27 cellular contexts compared by ENCODE assay signal in genomic region chr2:175976758-175977157, GRCh38. TPM values are rescaled to one million over a fixed set of nuclear protein-coding genes. Genes with fewer than 3 reads are reported as not detected.
A peak's percentile ranks its signal among the peaks of the same experiment; 100 is the strongest.
DNase-seq lines count a peak whose midpoint lies in the region; ATAC-seq and TF ChIP-seq lines count a peak whose summit lies in the region.
"Had no signal": no experiment of that assay in that cellular context is flagged by ENCODE, and none has a peak within 500 bp of the region (broad histone marks: within the 10 kb centered on the region; RNA-seq: fewer than 3 reads in every experiment).

No MANE protein-coding gene starts in this region.

- CTCF ChIA-PET in PC-3 (lab: Charles Lee): no interaction called here
- CTCF ChIA-PET in activated naive CD4-positive, alpha-beta T cell treated with anti-CD3 and anti-CD28 coated beads for 36 hours (lab: Charles Lee): no interaction called here

- H3K27me3 ChIP-seq in PC-3 (ENCODE audit: low read length) (no peaks in the 10 kb centered on the region), fibroblast of lung (ENCODE audit: control insufficient read depth, insufficient read depth, low read length) (no peaks in the 10 kb centered on the region)
- H3K27me3 ChIP-seq: gastrocnemius medialis, hepatocyte, sigmoid colon had no signal

- no peaks in the 10 kb centered on the region for H3K27me3 Mint-ChIP-seq in activated naive CD4-positive, alpha-beta T cell treated with anti-CD3 and anti-CD28 coated beads for 36 hours (ENCODE audit: low read depth)
- H3K27me3 Mint-ChIP-seq: activated CD4-positive, alpha-beta T cell treated with anti-CD3 and anti-CD28 coated beads, Interleukin-2, amount 10 ng/mL, durations not matched to agents 24 days and 14 days; progenitor cell of endocrine pancreas; stimulated activated naive B cell treated with anti-CD40 and anti-IgM and Interleukin-4, amounts not matched to agents 10 μg/mL and 1 μg/mL and 100 μg/mL, for 72 hours had no signal

- no peak overlapping the region for H2AFZ ChIP-seq in PC-3 (ENCODE audit: low read length)
- H2AFZ ChIP-seq in fibroblast of lung (ENCODE audit: low read length): no peak overlapping the region
- H2AFZ ChIP-seq: hepatocyte had no signal

- H3K36me3 ChIP-seq in PC-3 (ENCODE audit: low read depth, low read length) (peaks cover 12% of the 10 kb centered on the region; the same call in 1 of the 2 replicates), fibroblast of lung (ENCODE audit: control insufficient read depth, insufficient read depth, low read length) (no peaks in the 10 kb centered on the region)

- POLR2A ChIA-PET in PC-3 (lab: Charles Lee; ENCODE audit: unreplicated experiment): no interaction called here

- H3K9ac ChIP-seq in PC-3 (ENCODE audit: low read length) (no peak overlapping the region), fibroblast of lung (ENCODE audit: insufficient read depth, low read length) (no peak overlapping the region)

- H3K27ac ChIP-seq in PC-3 (ENCODE audit: low read length): no peak overlapping the region
- H3K27ac ChIP-seq in fibroblast of lung (ENCODE audit: insufficient read depth, low read length): no peak overlapping the region
- H3K27ac ChIP-seq: gastrocnemius medialis, hepatocyte, sigmoid colon, VCaP had no signal

- ATAC-seq in PC-3 (peak; percentile 99), HG03159 (IDR thresholded peaks at IDR 0.05; ENCODE audit: unreplicated experiment) (no peak)
- ATAC-seq: gastrocnemius medialis; GM12878; left lobe of liver; Right ventricle myocardium inferior; stimulated activated naive B cell treated with anti-CD40 and anti-IgM and Interleukin-4, amounts not matched to agents 10 μg/mL and 1 μg/mL and 100 μg/mL, for 72 hours had no signal

- no peak overlapping the region for H3K4me3 Mint-ChIP-seq in activated naive CD4-positive, alpha-beta T cell treated with anti-CD3 and anti-CD28 coated beads for 36 hours
- H3K4me3 Mint-ChIP-seq: activated CD4-positive, alpha-beta T cell treated with anti-CD3 and anti-CD28 coated beads, Interleukin-2, amount 10 ng/mL, durations not matched to agents 24 days and 14 days; stimulated activated naive B cell treated with anti-CD40 and anti-IgM and Interleukin-4, amounts not matched to agents 10 μg/mL and 1 μg/mL and 100 μg/mL, for 72 hours had no signal

- H3K79me2 ChIP-seq in PC-3 (ENCODE audit: low read length) (no peaks in the 10 kb centered on the region), fibroblast of lung (ENCODE audit: control insufficient read depth, insufficient read depth, low read length) (no peaks in the 10 kb centered on the region)
- H3K79me2 ChIP-seq: hepatocyte had no signal

- DNase-seq in EH (ENCODE audit: low read depth) (peak; percentile 53), PC-3 (peak; percentile 63), fibroblast of lung (ENCODE audit: low read depth in 2 of 2) (peak; percentile 7 to 23), kidney tubule cell (ENCODE audit: low spot score) (peak; percentile 71), NCI-H2107 (lab: John Stamatoyannopoulos, UW) (no peak), cerebellar cortex (ENCODE audit: low spot score) (no peak)
- no peak for DNase-seq in activated naive CD4-positive, alpha-beta T cell treated with anti-CD3 and anti-CD28 coated beads for 36 hours
- DNase-seq: activated CD4-positive, alpha-beta T cell treated with anti-CD3 and anti-CD28 coated beads, Interleukin-2, amount 10 ng/mL, durations not matched to agents 24 days and 14 days; activated effector memory CD4-positive, alpha-beta T cell treated with anti-CD3 and anti-CD28 coated beads, Interleukin-2, amount 50 U/mL, for 16 hours; activated T-cell treated with anti-CD3 and anti-CD28 coated beads, Interleukin-2, amount 50 U/mL, for 1 hour; DND-41; gastrocnemius medialis; GOT3; NCI-H1105; NCI-H2081; NCI-H226; NCI-H774; sigmoid colon; stimulated activated CD4-positive, alpha-beta T cell treated with anti-CD3 and anti-CD28 coated beads, Interleukin-4, amount 100 ng/mL, for 4 hours; stimulated activated naive B cell treated with anti-CD40 and anti-IgM and Interleukin-4, amounts not matched to agents 10 μg/mL and 1 μg/mL and 100 μg/mL, for 72 hours had no signal

- H3K27ac Mint-ChIP-seq in activated naive CD4-positive, alpha-beta T cell treated with anti-CD3 and anti-CD28 coated beads for 36 hours: no peak overlapping the region
- H3K27ac Mint-ChIP-seq: activated CD4-positive, alpha-beta T cell treated with anti-CD3 and anti-CD28 coated beads, Interleukin-2, amount 10 ng/mL, durations not matched to agents 24 days and 14 days; progenitor cell of endocrine pancreas; stimulated activated naive B cell treated with anti-CD40 and anti-IgM and Interleukin-4, amounts not matched to agents 10 μg/mL and 1 μg/mL and 100 μg/mL, for 72 hours had no signal

- TF ChIP-seq CTCF in PC-3 (conservative IDR thresholded peaks at IDR 0.05; ENCODE audit: low read depth, low read length) (no peak), fibroblast of lung (conservative IDR thresholded peaks at IDR 0.05 in 1 of 2, IDR thresholded peaks at IDR 0.05 in 1 of 2; ENCODE audit: low read depth in 1 of 2, low read length in 2 of 2) (no peak)

- intact Hi-C loops in PC-3 (cut with micrococcal nuclease): no loop called here
- intact Hi-C loops in activated naive CD4-positive, alpha-beta T cell treated with anti-CD3 and anti-CD28 coated beads for 36 hours (cut with micrococcal nuclease): no loop called here

- peaks cover 35% of the 10 kb centered on the region for H3K36me3 Mint-ChIP-seq in activated naive CD4-positive, alpha-beta T cell treated with anti-CD3 and anti-CD28 coated beads for 36 hours (ENCODE audit: low read depth)

- H3K4me1 ChIP-seq in PC-3 (ENCODE audit: insufficient read depth, low read length) (peaks cover 13% of the 10 kb centered on the region), fibroblast of lung (ENCODE audit: control insufficient read depth, extremely low read depth, insufficient read depth, low read length) (no peaks in the 10 kb centered on the region)
- H3K4me1 ChIP-seq: gastrocnemius medialis, sigmoid colon had no signal

- no peaks in the 10 kb centered on the region for H4K20me1 ChIP-seq in PC-3 (ENCODE audit: low read length)
- H4K20me1 ChIP-seq in fibroblast of lung (ENCODE audit: control insufficient read depth, extremely low read depth, insufficient read depth, low read length): no peaks in the 10 kb centered on the region

- H3K9me3 ChIP-seq in PC-3 (ENCODE audit: low read length) (no peaks in the 10 kb centered on the region), fibroblast of lung (ENCODE audit: control insufficient read depth, insufficient read depth, low read depth, low read length) (no peaks in the 10 kb centered on the region)
- H3K9me3 ChIP-seq: gastrocnemius medialis, sigmoid colon had no signal

- H3K4me2 ChIP-seq in PC-3 (ENCODE audit: low read length) (peak overlapping the region; percentile 17), fibroblast of lung (ENCODE audit: extremely low read depth, insufficient read depth, low read length) (no peak overlapping the region)
- H3K4me2 ChIP-seq: hepatocyte had no signal

- no TSS peak for BruUV-seq in PC-3 (replicated peaks; lab: Mats Ljungman, UMichigan)

- no peaks in the 10 kb centered on the region for H3K4me1 Mint-ChIP-seq in activated naive CD4-positive, alpha-beta T cell treated with anti-CD3 and anti-CD28 coated beads for 36 hours (ENCODE audit: low read depth)
- H3K4me1 Mint-ChIP-seq: activated CD4-positive, alpha-beta T cell treated with anti-CD3 and anti-CD28 coated beads, Interleukin-2, amount 10 ng/mL, durations not matched to agents 24 days and 14 days; stimulated activated naive B cell treated with anti-CD40 and anti-IgM and Interleukin-4, amounts not matched to agents 10 μg/mL and 1 μg/mL and 100 μg/mL, for 72 hours had no signal

- no peaks in the 10 kb centered on the region for H3K9me2 ChIP-seq in PC-3 (replicated peaks; ENCODE audit: low read length)

- no peak overlapping the region for H3K4me3 ChIP-seq in PC-3 (ENCODE audit: low read length)
- no peak overlapping the region for H3K4me3 ChIP-seq in fibroblast of lung (replicated peaks in 1 of 4; ENCODE audit: control extremely low read depth in 1 of 4, insufficient read depth in 1 of 4, low read depth in 3 of 4, low read length in 4 of 4)
- H3K4me3 ChIP-seq: gastrocnemius medialis, GM12878, hepatocyte, sigmoid colon had no signal

- H3F3A ChIP-seq in PC-3 (ENCODE audit: low read length, unreplicated experiment): no peaks in the 10 kb centered on the region

- H3K9me3 Mint-ChIP-seq in activated naive CD4-positive, alpha-beta T cell treated with anti-CD3 and anti-CD28 coated beads for 36 hours: no peaks in the 10 kb centered on the region
- H3K9me3 Mint-ChIP-seq: activated CD4-positive, alpha-beta T cell treated with anti-CD3 and anti-CD28 coated beads, Interleukin-2, amount 10 ng/mL, durations not matched to agents 24 days and 14 days; stimulated activated naive B cell treated with anti-CD40 and anti-IgM and Interleukin-4, amounts not matched to agents 10 μg/mL and 1 μg/mL and 100 μg/mL, for 72 hours had no signal

RNA-seq across cellular contexts. Expression of gene LNPK, which starts 25.3 kb away (rescaled TPM):
- total RNA-seq in PC-3 (2014; rRNA removed) (19.5 and 21.9 TPM in 2 replicates), fibroblast of lung (30.6 and 38.1 TPM in 2 replicates)
- 31.8 and 38.4 TPM in 2 replicates for polyA plus RNA-seq in fibroblast of lung
- 21.0 and 24.1 TPM in 2 replicates for polyA plus RNA-seq in fibroblast of lung (2012)
- polyA minus RNA-seq in fibroblast of lung (ENCODE audit: low replicate concordance): 9.6 and 15.8 TPM in 2 replicates
- total RNA-seq in activated naive CD4-positive, alpha-beta T cell treated with anti-CD3 and anti-CD28 coated beads for 36 hours: 10 to 100 TPM; 22.2 to 23.9 TPM

Comparison
In these comparisons a context has a peak if more than half of its experiments do, and no peak if none do; other contexts are left out.
1. DNase-seq: peak in EH (single experiment), PC-3 (single experiment), fibroblast of lung (2 of 2) and kidney tubule cell (single experiment); none in NCI-H2107 (single experiment), cerebellar cortex (single experiment) and activated naive CD4-positive, alpha-beta T cell treated with anti-CD3 and anti-CD28 coated beads for 36 hours (single experiment).